10 cellular contexts compared by ENCODE assay signal in the genomic region with DNA sequence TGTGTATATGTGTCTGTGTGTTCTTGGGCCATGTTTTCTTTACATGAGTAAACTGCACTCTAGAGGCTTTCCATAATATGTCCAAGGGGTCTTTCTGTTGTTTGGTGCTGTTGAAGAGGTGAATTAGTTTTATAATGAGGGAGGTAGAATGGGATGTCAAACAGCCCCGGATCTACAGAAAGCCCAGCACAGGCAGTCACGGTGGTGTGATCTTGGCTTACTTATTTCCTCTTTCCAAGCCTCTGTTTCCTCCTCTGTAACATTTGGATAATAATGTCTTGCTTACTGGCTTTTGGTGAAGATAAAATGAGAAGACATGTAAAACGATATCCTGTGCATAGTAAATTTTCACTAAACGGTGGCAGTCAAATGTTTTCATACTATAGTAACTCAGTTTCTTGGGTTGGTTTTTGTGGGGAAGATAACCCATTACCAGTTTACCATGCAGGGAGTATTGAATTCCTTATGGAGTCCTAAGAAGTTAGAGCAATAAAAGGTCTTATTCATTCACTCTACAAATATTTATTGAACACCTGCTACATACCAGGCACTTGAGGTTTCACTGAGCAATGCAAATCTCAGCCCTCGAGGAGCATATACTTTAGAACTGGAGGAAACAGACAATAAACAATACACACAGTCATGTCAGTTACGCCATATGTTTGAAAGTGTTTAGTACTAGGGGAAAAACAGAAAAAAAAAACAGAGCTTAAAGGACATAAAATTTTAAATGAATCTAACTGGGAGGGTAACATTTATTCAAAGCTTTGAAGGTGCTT. TPM values are rescaled to one million over a fixed set of nuclear protein-coding genes. Genes with fewer than 3 reads are reported as not detected.
DNase-seq lines count a peak whose midpoint lies in the region; ATAC-seq and TF ChIP-seq lines count a peak whose summit lies in the region.
"Had no signal": no experiment of that assay in that cellular context is flagged by ENCODE, and none has a peak within 500 bp of the region (broad histone marks: within the 10 kb centered on the region; RNA-seq: fewer than 3 reads in every experiment).

No MANE protein-coding gene starts in this region.

- no peak overlapping the region for H3K4me3 ChIP-seq in AG10803 (ENCODE audit: low read length)
- no peak overlapping the region for H3K4me3 ChIP-seq in IMR-90 (ENCODE audit: insufficient read depth, low read depth, low read length)
- no peak overlapping the region for H3K4me3 ChIP-seq in mucosa of descending colon

- H2AK5ac ChIP-seq in IMR-90 (ENCODE audit: low read depth, low read length), result peak overlapping the region; percentile 52; the same call in 1 of the 2 replicates

- H4K5ac ChIP-seq in IMR-90 (ENCODE audit: low read depth, low read length), result no peak overlapping the region

- dilution Hi-C loops in IMR-90 (cut with HindIII; ENCODE audit: low sequenced_read_pairs, unreplicated experiment), result no loop called here

- H2AFZ ChIP-seq in IMR-90 (replicated peaks; ENCODE audit: low read length, poor library complexity), result no peak overlapping the region

- no peaks in the 10 kb centered on the region for H3K9me3 Mint-ChIP-seq in activated CD4-positive, alpha-beta memory T cell treated with anti-CD3 and anti-CD28 coated beads, Interleukin-2, amount 10 ng/mL, durations not matched to agents 7 days and 5 days
- H3K9me3 Mint-ChIP-seq: endodermal cell had no signal

- no peak overlapping the region for H2AK9ac ChIP-seq in IMR-90 (replicated peaks; ENCODE audit: low read depth, low read length, poor library complexity)

- in situ Hi-C loops in IMR-90 (cut with MboI; ENCODE audit: low sequenced_read_pairs), result no loop called here

- BruUV-seq in IMR-90 (replicated peaks; lab: Mats Ljungman, UMichigan), result no TSS peak

- no peak overlapping the region for H3K23ac ChIP-seq in IMR-90 (ENCODE audit: low read depth, low read length)

- no peak for TF ChIP-seq POLR2A in IMR-90 (IDR thresholded peaks at IDR 0.05; ENCODE audit: low read depth, low read length)

- 82% methylated on average over 2 of the region's 6 CpGs; no CpG with 5 or more reads in 1 of the 2 experiments for whole genome bisulfite sequencing in IMR-90 (ENCODE audit: extremely low coverage in 2 of 2, insufficient read length in 1 of 2), 2 experiments

- H2BK15ac ChIP-seq in IMR-90 (ENCODE audit: low read depth, low read length), result no peak overlapping the region

- H3K9me1 ChIP-seq in IMR-90 (ENCODE audit: insufficient read depth, low read length), result peaks cover 4% of the 10 kb centered on the region; the same call in 1 of the 2 replicates

- no peak overlapping the region for H4K8ac ChIP-seq in IMR-90 (ENCODE audit: low read depth in 2 of 2, low read length in 2 of 2)

- POLR2A ChIA-PET in IMR-90 (lab: Charles Lee; ENCODE audit: unreplicated experiment), result no interaction called here
- POLR2A ChIA-PET in activated CD4-positive, alpha-beta memory T cell treated with anti-CD3 and anti-CD28 coated beads, Interleukin-2, amount 10 ng/mL, durations not matched to agents 7 days and 5 days (lab: Charles Lee), result no interaction called here

- peaks cover 6% of the 10 kb centered on the region for H3K4me1 ChIP-seq in IMR-90 (ENCODE audit: control insufficient read depth, insufficient read depth, low read length)
- H3K4me1 ChIP-seq in mucosa of descending colon (ENCODE audit: low read depth), result peaks cover 18% of the 10 kb centered on the region

- no peaks in the 10 kb centered on the region for H3K27me3 ChIP-seq in IMR-90 (ENCODE audit: control insufficient read depth, insufficient read depth, low read length)

- no peak overlapping the region for H3K18ac ChIP-seq in IMR-90 (ENCODE audit: low read depth, low read length)

- H3K4ac ChIP-seq in IMR-90 (ENCODE audit: low read depth, low read length), result peak overlapping the region; percentile 1; the same call in 1 of the 2 replicates

- TF ChIP-seq RAD21 in IMR-90 (IDR thresholded peaks at IDR 0.05; ENCODE audit: low read length), result no peak

- no peak overlapping the region for H3K27ac ChIP-seq in IMR-90 (ENCODE audit: insufficient read depth, low read length)

- H3K9ac ChIP-seq in IMR-90 (ENCODE audit: low read depth, low read length), result no peak overlapping the region

- H3K56ac ChIP-seq in IMR-90 (ENCODE audit: extremely low read depth, insufficient read depth, low read length), result no peak overlapping the region

- no peak overlapping the region for H2BK120ac ChIP-seq in IMR-90 (ENCODE audit: low read depth, low read length)

- peak overlapping the region; percentile 46 for H2BK5ac ChIP-seq in IMR-90 (ENCODE audit: low read depth, low read length, poor library complexity, severe bottlenecking)

- ATAC-seq in IMR-90 (ENCODE audit: low read depth) (peak; percentile 78), mucosa of descending colon (peak; percentile 75), HG03280 (IDR thresholded peaks at IDR 0.05; ENCODE audit: unreplicated experiment) (no peak)

- CTCF ChIA-PET in IMR-90 (lab: Yijun Ruan, JAX), result interaction anchor here (0.6 to 1.1 kb wide), 4 partner anchors 9 to 602 kb away, joined by 3 to 5 read pairs (median 3); no protein-coding TSS in a partner anchor
- CTCF ChIA-PET in activated CD4-positive, alpha-beta memory T cell treated with anti-CD3 and anti-CD28 coated beads, Interleukin-2, amount 10 ng/mL, durations not matched to agents 7 days and 5 days (lab: Charles Lee), result no interaction called here

- no peaks in the 10 kb centered on the region for H3K4me1 Mint-ChIP-seq in activated CD4-positive, alpha-beta memory T cell treated with anti-CD3 and anti-CD28 coated beads, Interleukin-2, amount 10 ng/mL, durations not matched to agents 7 days and 5 days

- no peak overlapping the region for H3K14ac ChIP-seq in IMR-90 (replicated peaks; ENCODE audit: low read depth, low read length)

- peaks cover 25% of the 10 kb centered on the region for H3K27me3 Mint-ChIP-seq in activated CD4-positive, alpha-beta memory T cell treated with anti-CD3 and anti-CD28 coated beads, Interleukin-2, amount 10 ng/mL, durations not matched to agents 7 days and 5 days

- intact Hi-C loops in IMR-90 (cut with micrococcal nuclease) (no loop called here), mucosa of descending colon (cut with DNase I, micrococcal nuclease) (no loop called here)

- H3K9me3 ChIP-seq in IMR-90 (ENCODE audit: control insufficient read depth, insufficient read depth, low read length) (no peaks in the 10 kb centered on the region), mucosa of descending colon (no peaks in the 10 kb centered on the region)

- H3K79me1 ChIP-seq in IMR-90 (ENCODE audit: low read depth in 1 of 2, low read length in 2 of 2), result peaks cover 8 to 12% of the 10 kb centered on the region in 2 experiments; a peak in 2 of 4 replicates

- no peak overlapping the region for H3K4me3 Mint-ChIP-seq in activated CD4-positive, alpha-beta memory T cell treated with anti-CD3 and anti-CD28 coated beads, Interleukin-2, amount 10 ng/mL, durations not matched to agents 7 days and 5 days
- H3K4me3 Mint-ChIP-seq: endodermal cell had no signal

- TF ChIP-seq CTCF in AG10803 (conservative IDR thresholded peaks at IDR 0.05; ENCODE audit: low read length) (no peak), IMR-90 (conservative IDR thresholded peaks at IDR 0.05; ENCODE audit: low read depth, low read length) (no peak), mucosa of descending colon (IDR thresholded peaks at IDR 0.05) (no peak)

- H3K4me2 ChIP-seq in IMR-90 (ENCODE audit: low read depth, low read length), result peak overlapping the region; percentile 21; the same call in 1 of the 2 replicates

- H2BK20ac ChIP-seq in IMR-90 (ENCODE audit: low read depth, low read length), result no peak overlapping the region

- no peaks in the 10 kb centered on the region for H3K36me3 ChIP-seq in IMR-90 (ENCODE audit: control insufficient read depth, insufficient read depth, low read length)
- H3K36me3 ChIP-seq in mucosa of descending colon (ENCODE audit: low read depth), result no peaks in the 10 kb centered on the region

- no peak overlapping the region for H4K91ac ChIP-seq in IMR-90 (ENCODE audit: insufficient read depth, low read depth, low read length)

- no peaks in the 10 kb centered on the region for H3K36me3 Mint-ChIP-seq in activated CD4-positive, alpha-beta memory T cell treated with anti-CD3 and anti-CD28 coated beads, Interleukin-2, amount 10 ng/mL, durations not matched to agents 7 days and 5 days (ENCODE audit: low read depth)

- DNase-seq in AG10803 (ENCODE audit: low read depth) (peak; percentile 18), IMR-90 (peak; percentile 78), SKM-1 treated with dmso at 0.1 percent for 144 hours (lab: John Stamatoyannopoulos, UW; ENCODE audit: unreplicated experiment) (peak; percentile 63), mucosa of descending colon (no peak), hippocampal formation (lab: John Stamatoyannopoulos, UW) (no peak)
- DNase-seq in stimulated activated CD4-positive, alpha-beta T cell treated with anti-CD3 and anti-CD28 coated beads, Interleukin-2, amount 100 ng/mL, for 48 hours, result no peak
- DNase-seq in activated CD4-positive, alpha-beta memory T cell treated with anti-CD3 and anti-CD28 coated beads, Interleukin-2, amount 10 ng/mL, durations not matched to agents 7 days and 5 days, result no peak
- DNase-seq: endodermal cell, retina had no signal

- peaks cover 3% of the 10 kb centered on the region; the same call in 1 of the 2 replicates for H4K20me1 ChIP-seq in IMR-90 (ENCODE audit: insufficient read depth, low read length)

- H3K27ac Mint-ChIP-seq in activated CD4-positive, alpha-beta memory T cell treated with anti-CD3 and anti-CD28 coated beads, Interleukin-2, amount 10 ng/mL, durations not matched to agents 7 days and 5 days, result no peak overlapping the region
- H3K27ac Mint-ChIP-seq: endodermal cell had no signal

TF ChIP-seq in IMR-90, 13 proteins besides CTCF, POLR2A, EP300 and RAD21 (continues in another document):
- TF ChIP-seq, protein P1, sequence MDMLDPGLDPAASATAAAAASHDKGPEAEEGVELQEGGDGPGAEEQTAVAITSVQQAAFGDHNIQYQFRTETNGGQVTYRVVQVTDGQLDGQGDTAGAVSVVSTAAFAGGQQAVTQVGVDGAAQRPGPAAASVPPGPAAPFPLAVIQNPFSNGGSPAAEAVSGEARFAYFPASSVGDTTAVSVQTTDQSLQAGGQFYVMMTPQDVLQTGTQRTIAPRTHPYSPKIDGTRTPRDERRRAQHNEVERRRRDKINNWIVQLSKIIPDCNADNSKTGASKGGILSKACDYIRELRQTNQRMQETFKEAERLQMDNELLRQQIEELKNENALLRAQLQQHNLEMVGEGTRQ (IDR thresholded peaks at IDR 0.05; ENCODE audit: low read depth, low read length), result no peak
- TF ChIP-seq MXI1 (IDR thresholded peaks at IDR 0.05; ENCODE audit: borderline replicate concordance, low read depth, low read length) (no peak), NFE2L2 (IDR thresholded peaks at IDR 0.05; ENCODE audit: low read depth, low read length) (no peak), MAFK (IDR thresholded peaks at IDR 0.05; ENCODE audit: low read depth, low read length) (no peak)

RNA-seq across cellular contexts. Expression of gene C1orf21, which starts 32.3 kb away (rescaled TPM):
- total RNA-seq in IMR-90 (2012; rRNA removed) (9.9 and 15.8 TPM in 2 replicates), mucosa of descending colon (100 to 1,000 TPM in 1 of 3 donors, 10 to 100 TPM in 2; 70.9 to 109 (median 96.8) TPM)
- polyA plus RNA-seq in IMR-90 (2012; rRNA removed), result 5.9 and 6.4 TPM in 2 replicates
- 0.59 and 0.69 TPM in 2 replicates for polyA plus RNA-seq in IMR-90 (2012; cell fraction: cytosol; rRNA removed)
- polyA plus RNA-seq in IMR-90 (2012; cell fraction: nucleus; rRNA removed; ENCODE audit: low replicate concordance), result 0.55 and 3.0 TPM in 2 replicates
- 1 to 10 TPM; 7.7 to 8.8 TPM for total RNA-seq in activated CD4-positive, alpha-beta memory T cell treated with anti-CD3 and anti-CD28 coated beads, Interleukin-2, amount 10 ng/mL, durations not matched to agents 7 days and 5 days

Comparison
In these comparisons a context has a peak if more than half of its experiments do, and no peak if none do; other contexts are left out.
1. DNase-seq: peak in AG10803 (single experiment), IMR-90 (single experiment) and SKM-1 treated with dmso at 0.1 percent for 144 hours (single experiment); none in mucosa of descending colon (0 of 3), hippocampal formation (0 of 2), stimulated activated CD4-positive, alpha-beta T cell treated with anti-CD3 and anti-CD28 coated beads, Interleukin-2, amount 100 ng/mL, for 48 hours (0 of 2) and activated CD4-positive, alpha-beta memory T cell treated with anti-CD3 and anti-CD28 coated beads, Interleukin-2, amount 10 ng/mL, durations not matched to agents 7 days and 5 days (single experiment).